15 cellular contexts compared by ENCODE assay signal in genomic region chrX:54481751-54482150, GRCh38. TPM values are rescaled to one million over a fixed set of nuclear protein-coding genes. Genes with fewer than 3 reads are reported as not detected.
DNase-seq lines count a peak whose midpoint lies in the region; ATAC-seq and TF ChIP-seq lines count a peak whose summit lies in the region.
"Had no signal": no experiment of that assay in that cellular context is flagged by ENCODE, and none has a peak within 500 bp of the region (broad histone marks: within the 10 kb centered on the region; RNA-seq: fewer than 3 reads in every experiment).

No MANE protein-coding gene starts in this region.

- no peaks in the 10 kb centered on the region for H3K27me3 ChIP-seq in endodermal cell (ENCODE audit: control insufficient read depth, insufficient read depth, low read length, poor library complexity, severe bottlenecking)
- H3K27me3 ChIP-seq: testis had no signal

- H3K36me3 Mint-ChIP-seq in endodermal cell (ENCODE audit: low read depth) (peaks cover 1% of the 10 kb centered on the region), mesothelial cell of epicardium (no peaks in the 10 kb centered on the region)
- no peaks in the 10 kb centered on the region for H3K36me3 Mint-ChIP-seq in effector memory CD8-positive, alpha-beta T cell (ENCODE audit: insufficient read depth)
- H3K36me3 Mint-ChIP-seq: activated CD8-positive, alpha-beta memory T cell treated with anti-CD3 and anti-CD28 coated beads, Interleukin-2, amount 10 ng/mL, durations not matched to agents 7 days and 5 days; memory B cell had no signal

- peaks cover 23% of the 10 kb centered on the region for H3K4me1 Mint-ChIP-seq in endodermal cell
- H3K4me1 Mint-ChIP-seq in mesothelial cell of epicardium: peaks cover 47% of the 10 kb centered on the region
- H3K4me1 Mint-ChIP-seq in effector memory CD8-positive, alpha-beta T cell (ENCODE audit: low read depth in 2 of 2): no peaks in the 10 kb centered on the region
- H3K4me1 Mint-ChIP-seq: activated CD8-positive, alpha-beta memory T cell treated with anti-CD3 and anti-CD28 coated beads, Interleukin-2, amount 10 ng/mL, durations not matched to agents 7 days and 5 days; memory B cell had no signal

- POLR2A ChIA-PET in AG04449 (lab: Yijun Ruan, JAX): interaction anchor here (0.7 kb wide), 1 partner anchor 10 kb away, joined by 4 read pairs; no protein-coding TSS in a partner anchor

- TF ChIP-seq CTCF in AG04449 (IDR thresholded peaks at IDR 0.05; ENCODE audit: insufficient read depth, low read length, missing control alignments) (peak; percentile 23), endodermal cell (conservative IDR thresholded peaks at IDR 0.05) (peak; percentile 60), mesothelial cell of epicardium (IDR thresholded peaks at IDR 0.05; ENCODE audit: unreplicated experiment) (no peak)

- no peaks in the 10 kb centered on the region for H3K27me3 Mint-ChIP-seq in endodermal cell (ENCODE audit: insufficient read depth)
- H3K27me3 Mint-ChIP-seq in mesothelial cell of epicardium (ENCODE audit: low read depth): no peaks in the 10 kb centered on the region
- H3K27me3 Mint-ChIP-seq in effector memory CD8-positive, alpha-beta T cell: peaks cover 0 to 18% of the 10 kb centered on the region in 2 donors
- H3K27me3 Mint-ChIP-seq: activated CD8-positive, alpha-beta memory T cell treated with anti-CD3 and anti-CD28 coated beads, Interleukin-2, amount 10 ng/mL, durations not matched to agents 7 days and 5 days; memory B cell had no signal

- DNase-seq in AG04449 (ENCODE audit: low read depth, low spot score): no peak
- peak; percentile 34 for DNase-seq in NCI-H69 (lab: John Stamatoyannopoulos, UW)
- DNase-seq in endodermal cell: peak; percentile 72
- DNase-seq in mesothelial cell of epicardium (ENCODE audit: low spot score in 2 of 2, unreplicated experiment in 2 of 2): no peak
- DNase-seq in DMS79 (lab: John Stamatoyannopoulos, UW): no peak
- no peak for DNase-seq in effector memory CD8-positive, alpha-beta T cell
- no peak for DNase-seq in DMS153 (lab: John Stamatoyannopoulos, UW)
- DNase-seq in UCSD-AML1 (lab: John Stamatoyannopoulos, UW; ENCODE audit: unreplicated experiment): no peak
- DNase-seq: activated CD8-positive, alpha-beta memory T cell treated with anti-CD3 and anti-CD28 coated beads, Interleukin-2, amount 10 ng/mL, durations not matched to agents 7 days and 5 days; activated naive CD4-positive, alpha-beta T cell treated with Interleukin-2 at 50 U/mL for 16 hours; NCI-H2171 treated with DMSO at 0.1 percent for 48 hours had no signal

- WGBS in endodermal cell (ENCODE audit: insufficient coverage in 1 of 2, insufficient read length in 1 of 2), 2 experiments: 77% methylated on average over 5 of the region's 5 CpGs; no CpG with 5 or more reads in 1 of the 2 experiments

- H3K9me3 Mint-ChIP-seq in endodermal cell (peaks cover 51% of the 10 kb centered on the region), mesothelial cell of epicardium (peaks cover 1% of the 10 kb centered on the region)
- H3K9me3 Mint-ChIP-seq in effector memory CD8-positive, alpha-beta T cell: no peaks in the 10 kb centered on the region
- H3K9me3 Mint-ChIP-seq: memory B cell had no signal

- H3K27ac Mint-ChIP-seq in endodermal cell: peak overlapping the region; percentile 62
- peak overlapping the region; percentile 84 for H3K27ac Mint-ChIP-seq in mesothelial cell of epicardium
- no peak overlapping the region for H3K27ac Mint-ChIP-seq in effector memory CD8-positive, alpha-beta T cell
- H3K27ac Mint-ChIP-seq: activated CD8-positive, alpha-beta memory T cell treated with anti-CD3 and anti-CD28 coated beads, Interleukin-2, amount 10 ng/mL, durations not matched to agents 7 days and 5 days; memory B cell had no signal

- H3K4me3 ChIP-seq in AG04449 (ENCODE audit: low read depth, low read length) (no peak overlapping the region), endodermal cell (ENCODE audit: low read length) (no peak overlapping the region)
- H3K4me3 ChIP-seq: testis had no signal

- H3K9ac ChIP-seq in endodermal cell (ENCODE audit: extremely low read depth, low read length, poor library complexity, severe bottlenecking): no peak overlapping the region

- CTCF ChIA-PET in AG04449 (lab: Yijun Ruan, JAX): no interaction called here

- H3K27ac ChIP-seq in endodermal cell (ENCODE audit: low read depth, low read length): no peak overlapping the region
- H3K27ac ChIP-seq: epithelial cell of prostate, testis, VCaP had no signal

- ATAC-seq in effector memory CD8-positive, alpha-beta T cell (replicated peaks): no peak
- ATAC-seq: activated CD8-positive, alpha-beta memory T cell treated with anti-CD3 and anti-CD28 coated beads, Interleukin-2, amount 10 ng/mL, durations not matched to agents 7 days and 5 days had no signal

- peaks cover 5% of the 10 kb centered on the region for H3K4me1 ChIP-seq in endodermal cell (ENCODE audit: control insufficient read depth, insufficient read depth, low read length)

- H3K4me3 Mint-ChIP-seq in endodermal cell (no peak overlapping the region), mesothelial cell of epicardium (peak overlapping the region; percentile 18)
- H3K4me3 Mint-ChIP-seq in effector memory CD8-positive, alpha-beta T cell: no peak overlapping the region
- H3K4me3 Mint-ChIP-seq: activated CD8-positive, alpha-beta memory T cell treated with anti-CD3 and anti-CD28 coated beads, Interleukin-2, amount 10 ng/mL, durations not matched to agents 7 days and 5 days; memory B cell had no signal

- no peaks in the 10 kb centered on the region for H3K36me3 ChIP-seq in endodermal cell (ENCODE audit: control insufficient read depth, insufficient read depth, low read length)

- no peaks in the 10 kb centered on the region for H3K9me3 ChIP-seq in endodermal cell (ENCODE audit: control insufficient read depth, low read length)
- H3K9me3 ChIP-seq: testis had no signal

RNA-seq across cellular contexts. Expression of gene FGD1, which starts 14.3 kb away (rescaled TPM):
- total RNA-seq in endodermal cell: 10 to 100 TPM; 23.9 to 46.0 TPM
- polyA plus RNA-seq in endodermal cell (2013, experiment 1 of 2): 25.4 TPM
- 23.6 TPM for polyA plus RNA-seq in endodermal cell (2013, experiment 2 of 2)
- 38.4 to 39.9 TPM (median 39.1 TPM) in 3 replicates for total RNA-seq in mesothelial cell of epicardium

RNA-seq across cellular contexts. Expression of gene TSR2, which starts 41.5 kb away (rescaled TPM):
- total RNA-seq in endodermal cell: 10 to 100 TPM; 41.3 to 54.0 TPM
- polyA plus RNA-seq in endodermal cell (2013, experiment 1 of 2): 24.8 TPM
- polyA plus RNA-seq in endodermal cell (2013, experiment 2 of 2): 22.2 TPM
- 25.1 to 28.4 TPM (median 26.5 TPM) in 3 replicates for total RNA-seq in mesothelial cell of epicardium

RNA-seq across cellular contexts. Expression of gene GNL3L, which starts 48.3 kb away (rescaled TPM):
- 10 to 100 TPM; 40.2 to 43.8 TPM for total RNA-seq in endodermal cell
- 15.1 TPM for polyA plus RNA-seq in endodermal cell (2013, experiment 1 of 2)
- polyA plus RNA-seq in endodermal cell (2013, experiment 2 of 2): 13.6 TPM
- 41.3 to 45.0 TPM (median 42.0 TPM) in 3 replicates for total RNA-seq in mesothelial cell of epicardium

Comparison
In these comparisons a context has a peak if more than half of its experiments do, and no peak if none do; other contexts are left out.
1. DNase-seq: peak in NCI-H69 (single experiment) and endodermal cell (single experiment); none in AG04449 (single experiment), mesothelial cell of epicardium (0 of 2), DMS79 (single experiment), effector memory CD8-positive, alpha-beta T cell (0 of 3), DMS153 (single experiment) and UCSD-AML1 (single experiment).
2. H3K27ac Mint-ChIP-seq: peak in endodermal cell (single experiment) and mesothelial cell of epicardium (single experiment); none in effector memory CD8-positive, alpha-beta T cell (0 of 2).